ENCODE assay signal across 10 cellular contexts in genomic region chr5:171310816-171311697, GRCh38. TPM values are rescaled to one million over a fixed set of nuclear protein-coding genes. Genes with fewer than 3 reads are reported as not detected.
DNase-seq lines count a peak whose midpoint lies in the region; ATAC-seq and TF ChIP-seq lines count a peak whose summit lies in the region.
"Had no signal": no experiment of that assay in that cellular context is flagged by ENCODE, and none has a peak within 500 bp of the region (broad histone marks: within the 10 kb centered on the region; RNA-seq: fewer than 3 reads in every experiment).

No MANE protein-coding gene starts in this region.

- CTCF ChIA-PET in Caco-2 (lab: Charles Lee): interaction anchor here (0.6 kb wide), 1 partner anchor 23 kb away, joined by 3 read pairs; no protein-coding TSS in a partner anchor
- CTCF ChIA-PET in naive thymus-derived CD4-positive, alpha-beta T cell (lab: Charles Lee): no interaction called here

- POLR2A ChIA-PET in Caco-2 (lab: Charles Lee): interaction anchor here (0.5 kb wide), 1 partner anchor 11 kb away, joined by 5 read pairs; no protein-coding TSS in a partner anchor
- POLR2A ChIA-PET in naive thymus-derived CD4-positive, alpha-beta T cell (lab: Charles Lee): no interaction called here

- peak overlapping the region; percentile 86 for H3K4me3 ChIP-seq in Caco-2 (ENCODE audit: low read depth, low read length)
- H3K4me3 ChIP-seq in naive thymus-derived CD4-positive, alpha-beta T cell (ENCODE audit: low read length): no peak overlapping the region

- DNase-seq in Caco-2 (peak; percentile 52 to 54), HFFc6 (no peak), amygdala (lab: John Stamatoyannopoulos, UW) (no peak)
- no peak for DNase-seq in central memory CD8-positive, alpha-beta T cell (ENCODE audit: low spot score in 2 of 2)
- DNase-seq in naive thymus-derived CD4-positive, alpha-beta T cell: peak in 1 of 9 donors; percentile 23
- DNase-seq in stimulated activated naive CD4-positive, alpha-beta T cell treated with Interleukin-2 at 50 U/mL for 16 hours (lab: John Stamatoyannopoulos, UW): no peak
- DNase-seq: hippocampal formation; stimulated activated CD4-positive, alpha-beta T cell treated with anti-CD3 and anti-CD28 coated beads, Interleukin-4, amount 100 ng/mL, for 4 hours had no signal

- H3K36me3 ChIP-seq in Caco-2 (ENCODE audit: control insufficient read depth, insufficient read depth, low read length): no peaks in the 10 kb centered on the region
- H3K36me3 ChIP-seq in naive thymus-derived CD4-positive, alpha-beta T cell (ENCODE audit: control insufficient read depth in 2 of 3, insufficient read depth in 3 of 3, low read length in 3 of 3): no peaks in the 10 kb centered on the region

- TF ChIP-seq CTCF in Caco-2 (IDR thresholded peaks at IDR 0.05; ENCODE audit: insufficient read depth in 1 of 2, low read depth in 1 of 2, low read length in 1 of 2, severe bottlenecking in 1 of 2, unreplicated experiment in 1 of 2) (no peak), HFFc6 (IDR thresholded peaks at IDR 0.05) (no peak)

- H3K27me3 Mint-ChIP-seq in Caco-2 (ENCODE audit: insufficient read depth, unreplicated experiment) (peaks cover 2% of the 10 kb centered on the region), HFFc6 (ENCODE audit: insufficient read depth) (peaks cover 64% of the 10 kb centered on the region)
- H3K27me3 Mint-ChIP-seq in central memory CD8-positive, alpha-beta T cell: peaks cover 66% of the 10 kb centered on the region
- peaks cover 48 to 79% (median 60%) of the 10 kb centered on the region in 5 donors for H3K27me3 Mint-ChIP-seq in naive thymus-derived CD4-positive, alpha-beta T cell

- no peak for ATAC-seq in central memory CD8-positive, alpha-beta T cell (replicated peaks; ENCODE audit: extremely low read depth, poor library complexity, severe bottlenecking)
- peak; percentile 18 for ATAC-seq in naive thymus-derived CD4-positive, alpha-beta T cell
- ATAC-seq in GM19324 (IDR thresholded peaks at IDR 0.05; ENCODE audit: low FRiP score, unreplicated experiment) (no peak), GM21737 (IDR thresholded peaks at IDR 0.05; ENCODE audit: unreplicated experiment) (no peak)

- H3K27me3 ChIP-seq in Caco-2 (replicated peaks; ENCODE audit: control insufficient read depth, insufficient read depth, low read length): no peaks in the 10 kb centered on the region
- H3K27me3 ChIP-seq in naive thymus-derived CD4-positive, alpha-beta T cell (ENCODE audit: control insufficient read depth in 2 of 2, insufficient read depth in 2 of 2, low read length in 2 of 2): no peaks in the 10 kb centered on the region

- H3K9me3 Mint-ChIP-seq in Caco-2 (ENCODE audit: unreplicated experiment): no peaks in the 10 kb centered on the region
- H3K9me3 Mint-ChIP-seq in HFFc6: peaks cover 9% of the 10 kb centered on the region
- no peaks in the 10 kb centered on the region for H3K9me3 Mint-ChIP-seq in central memory CD8-positive, alpha-beta T cell
- H3K9me3 Mint-ChIP-seq in naive thymus-derived CD4-positive, alpha-beta T cell: peaks cover 0 to 5% (median 0%) of the 10 kb centered on the region in 11 donors

- H3K27ac Mint-ChIP-seq in Caco-2 (ENCODE audit: unreplicated experiment) (no peak overlapping the region), HFFc6 (no peak overlapping the region)
- H3K27ac Mint-ChIP-seq in central memory CD8-positive, alpha-beta T cell (ENCODE audit: low read depth): no peak overlapping the region
- H3K27ac Mint-ChIP-seq in naive thymus-derived CD4-positive, alpha-beta T cell: peak overlapping the region in 1 of 9 donors; percentile 76

- H3K36me3 Mint-ChIP-seq in Caco-2 (ENCODE audit: insufficient read depth, unreplicated experiment) (peaks cover 17% of the 10 kb centered on the region), HFFc6 (ENCODE audit: low read depth) (no peaks in the 10 kb centered on the region; the same call in 1 of the 2 replicates)
- peaks cover 14% of the 10 kb centered on the region for H3K36me3 Mint-ChIP-seq in central memory CD8-positive, alpha-beta T cell (ENCODE audit: insufficient read depth)
- H3K36me3 Mint-ChIP-seq in naive thymus-derived CD4-positive, alpha-beta T cell: peaks cover 0 to 6% (median 5%) of the 10 kb centered on the region in 5 donors

- intact Hi-C loops in Caco-2 (cut with micrococcal nuclease; ENCODE audit: unreplicated experiment): no loop called here
- intact Hi-C loops in naive thymus-derived CD4-positive, alpha-beta T cell (cut with micrococcal nuclease): loop anchor here in 1 of 2 donors (5.0 kb wide), 1 partner anchor 1926 kb away; the partner anchor contains the start of gene NKX2-5

- BruUV-seq in Caco-2 (replicated peaks; lab: Mats Ljungman, UMichigan): no TSS peak

- peak overlapping the region; percentile 65 for H3K4me3 Mint-ChIP-seq in Caco-2 (ENCODE audit: unreplicated experiment)
- peak overlapping the region; percentile 42; the same call in 1 of the 2 replicates for H3K4me3 Mint-ChIP-seq in HFFc6
- H3K4me3 Mint-ChIP-seq in central memory CD8-positive, alpha-beta T cell: peak overlapping the region; percentile 38
- H3K4me3 Mint-ChIP-seq in naive thymus-derived CD4-positive, alpha-beta T cell: peak overlapping the region in 3 of 10 donors; percentile 16 to 61 (median 23)

- H3K4me1 Mint-ChIP-seq in Caco-2 (ENCODE audit: low read depth, unreplicated experiment) (peaks cover 10% of the 10 kb centered on the region), HFFc6 (ENCODE audit: low read depth) (peaks cover 24% of the 10 kb centered on the region)
- H3K4me1 Mint-ChIP-seq in central memory CD8-positive, alpha-beta T cell: peaks cover 16% of the 10 kb centered on the region
- peaks cover 14 to 41% (median 22%) of the 10 kb centered on the region in 7 donors for H3K4me1 Mint-ChIP-seq in naive thymus-derived CD4-positive, alpha-beta T cell

- H3K4me1 ChIP-seq in Caco-2: no peaks in the 10 kb centered on the region
- H3K4me1 ChIP-seq in naive thymus-derived CD4-positive, alpha-beta T cell (ENCODE audit: control insufficient read depth in 2 of 2, insufficient read depth in 2 of 2, low read length in 2 of 2): no peaks in the 10 kb centered on the region

- H3K27ac ChIP-seq in naive thymus-derived CD4-positive, alpha-beta T cell (ENCODE audit: low read depth, low read length): no peak overlapping the region

- no peaks in the 10 kb centered on the region for H3K9me3 ChIP-seq in Caco-2
- H3K9me3 ChIP-seq in naive thymus-derived CD4-positive, alpha-beta T cell (ENCODE audit: control insufficient read depth in 2 of 3, low read length in 3 of 3): no peaks in the 10 kb centered on the region

RNA-seq across cellular contexts. Expression of gene TLX3, which starts 2.0 kb away (rescaled TPM):
- total RNA-seq in Caco-2 (2022): not detected in 2 replicates
- not detected for total RNA-seq in HFFc6 (2021; fragmentation: NEBNext Ultra II Directional; extraction: Animal tissue kit (Norgen Biotek cat#: 25700))
- not detected for total RNA-seq in naive thymus-derived CD4-positive, alpha-beta T cell
- not detected for polyA plus RNA-seq in naive thymus-derived CD4-positive, alpha-beta T cell

Comparison
In these comparisons a context has a peak if more than half of its experiments do, and no peak if none do; other contexts are left out.
1. DNase-seq: peak in Caco-2 (2 of 2); none in HFFc6 (single experiment), central memory CD8-positive, alpha-beta T cell (0 of 2), amygdala (0 of 56) and stimulated activated naive CD4-positive, alpha-beta T cell treated with Interleukin-2 at 50 U/mL for 16 hours (single experiment).